16 cellular contexts compared by ENCODE assay signal in the genomic region with DNA sequence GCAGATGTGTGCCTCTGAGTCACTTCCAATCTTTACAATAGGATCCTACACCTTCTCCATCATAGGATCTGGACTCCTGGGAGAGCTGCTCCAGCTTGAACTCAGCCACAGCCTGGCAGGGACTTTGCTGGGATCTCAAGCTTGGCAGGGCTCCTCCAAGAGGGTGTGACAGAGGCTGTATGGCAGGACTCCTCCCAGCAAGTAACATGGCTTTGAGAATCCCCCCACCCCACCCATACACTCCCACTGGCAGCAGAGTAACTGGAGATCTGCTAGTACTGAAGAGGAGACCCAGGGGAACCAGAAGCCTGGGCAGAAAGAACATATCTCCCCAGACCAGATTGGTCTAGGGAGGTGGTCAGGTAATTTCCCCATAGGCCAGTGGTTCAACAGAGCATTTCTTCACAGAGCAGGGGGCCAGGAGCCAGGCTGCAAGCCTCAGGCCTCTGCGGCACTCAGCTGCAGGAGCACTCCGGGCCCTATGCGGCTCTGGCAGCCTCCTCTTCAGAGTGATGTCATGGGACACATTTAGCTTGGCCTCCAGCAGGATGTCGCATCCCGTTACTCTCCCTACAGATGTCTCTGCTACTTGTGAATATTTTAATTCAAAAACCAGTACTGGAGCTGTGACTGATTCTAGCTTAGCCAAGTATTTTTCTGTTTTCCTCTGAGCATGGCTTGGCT. TPM values are rescaled to one million over a fixed set of nuclear protein-coding genes. Genes with fewer than 3 reads are reported as not detected.
DNase-seq lines count a peak whose midpoint lies in the region; ATAC-seq, FAIRE-seq and TF ChIP-seq lines count a peak whose summit lies in the region.
"Had no signal": no experiment of that assay in that cellular context is flagged by ENCODE, and none has a peak within 500 bp of the region (broad histone marks: within the 10 kb centered on the region; RNA-seq: fewer than 3 reads in every experiment).

No MANE protein-coding gene starts in this region.

- 95% methylated on average over 5 of the region's 5 CpGs for WGBS in GM12878 (ENCODE audit: insufficient coverage, insufficient replicate concordance, low lambda C conversion rate, missing lambda C conversion rate)
- WGBS in testis, 2 donors: 85 to 88% methylated on average over 4 of the region's 5 CpGs

- H4K20me1 ChIP-seq in GM12878 (ENCODE audit: control insufficient read depth, insufficient read depth): no peaks in the 10 kb centered on the region

- no peak for TF ChIP-seq RAD21 in GM12878 (IDR thresholded peaks at IDR 0.05; ENCODE audit: insufficient read depth, low read depth, low read length)

- ATAC-seq in GM12878 (peak; percentile 20), GM18909 (IDR thresholded peaks at IDR 0.05; ENCODE audit: poor library complexity, unreplicated experiment) (no peak)

- H3K9ac ChIP-seq in GM12878 (ENCODE audit: control insufficient read depth, insufficient read depth, low read length): no peak overlapping the region

- TF ChIP-seq POLR2A in GM12878 (IDR thresholded peaks at IDR 0.05; ENCODE audit: low read depth, low read length): no peak
- no peak for TF ChIP-seq POLR2A in testis (IDR thresholded peaks at IDR 0.05)

- H3K27me3 ChIP-seq in GM12878 (replicated peaks in 1 of 2; ENCODE audit: control insufficient read depth in 2 of 2, insufficient read depth in 2 of 2, low read length in 1 of 2): peaks cover 16 to 29% of the 10 kb centered on the region in 2 experiments
- H3K27me3 ChIP-seq in testis: no peaks in the 10 kb centered on the region

- DNase-seq in activated T-cell treated with anti-CD3 and anti-CD28 coated beads, Interleukin-2, amount 50 U/mL, for 48 hours: peak; percentile 14 to 15
- DNase-seq in activated T-cell treated with anti-CD3 and anti-CD28 coated beads for 4 hours (no peak), GM12878 (ENCODE audit: low read depth, low spot score) (no peak), mesenteric fat pad (ENCODE audit: low spot score) (peak; percentile 35), testis (peak; percentile 11), T1000 (lab: John Stamatoyannopoulos, UW) (no peak), hypothalamus (lab: John Stamatoyannopoulos, UW) (no peak)
- DNase-seq: NCI-H748 treated with DMSO at 0.1 percent for 48 hours, SHP77 treated with DMSO at 0.1 percent for 48 hours had no signal

- TF ChIP-seq EP300 in GM12878 (IDR thresholded peaks at IDR 0.05; ENCODE audit: borderline replicate concordance in 1 of 2, control insufficient read depth in 1 of 2, low read depth in 2 of 2, low read length in 2 of 2): no peak

- SMC1A ChIA-PET in GM12878 (lab: Charles Lee; ENCODE audit: uncharacterized antibody, unreplicated experiment): no interaction called here

- TF ChIP-seq CTCF in GM12878 (IDR thresholded peaks at IDR 0.05 in 2 of 3, conservative IDR thresholded peaks at IDR 0.05 in 1 of 3; ENCODE audit: control insufficient read depth in 2 of 3, extremely low read depth in 1 of 3, insufficient read depth in 1 of 3, low read depth in 3 of 3, low read length in 3 of 3) (no peak), testis (IDR thresholded peaks at IDR 0.05) (no peak)

- RAD21 ChIA-PET in GM12878 (lab: Charles Lee; ENCODE audit: unreplicated experiment): no interaction called here

- CTCF ChIA-PET in GM12878 (lab: Yijun Ruan, JAX): interaction anchor here (1.0 to 2.3 kb wide), 2 partner anchors 48 to 424 kb away, joined by 3 to 6 read pairs; a partner anchor contains a TSS

- H3K9me3 ChIP-seq in GM12878 (replicated peaks; ENCODE audit: control insufficient read depth, insufficient read depth, low read length) (no peaks in the 10 kb centered on the region), testis (no peaks in the 10 kb centered on the region)
- H3K9me3 ChIP-seq: neutrophil had no signal

- H2AFZ ChIP-seq in GM12878 (ENCODE audit: control insufficient read depth, low read depth, low read length): no peak overlapping the region

- in situ Hi-C loops in GM12878 (cut with MboI): no loop called here

- BruUV-seq in GM12878 (replicated peaks; lab: Mats Ljungman, UMichigan): no TSS peak

- H3K36me3 ChIP-seq in GM12878 (ENCODE audit: control insufficient read depth in 2 of 2, insufficient read depth in 2 of 2, low read length in 1 of 2): no peaks in the 10 kb centered on the region
- H3K36me3 ChIP-seq in testis (ENCODE audit: low read depth, missing control alignments): no peaks in the 10 kb centered on the region
- H3K36me3 ChIP-seq: brain microvascular endothelial cell, neutrophil had no signal

- H3K79me2 ChIP-seq in GM12878 (ENCODE audit: control insufficient read depth, insufficient read depth, low read length): no peaks in the 10 kb centered on the region

- intact Hi-C loops in GM12878 (cut with micrococcal nuclease; ENCODE audit: unreplicated experiment) (no loop called here), testis (cut with DNase I; ENCODE audit: low total_unique reads) (no loop called here)

- no peak for FAIRE-seq in GM12878 (lab: Jason Lieb, UNC)
- FAIRE-seq: GM12892, urothelium cell line had no signal

- H3K4me1 ChIP-seq in GM12878 (ENCODE audit: control insufficient read depth, insufficient read depth, low read length) (peaks cover 5% of the 10 kb centered on the region), testis (peaks cover 4% of the 10 kb centered on the region)

- no peak overlapping the region for H3K27ac ChIP-seq in GM12878 (ENCODE audit: control insufficient read depth, insufficient read depth)
- H3K27ac ChIP-seq in testis: no peak overlapping the region
- H3K27ac ChIP-seq: brain microvascular endothelial cell, epithelial cell of prostate, neutrophil had no signal

- no peak overlapping the region for H3K4me3 ChIP-seq in GM12878
- H3K4me3 ChIP-seq in testis: no peak overlapping the region

- POLR2A ChIA-PET in GM12878 (lab: Charles Lee): interaction anchor here (0.6 kb wide), 1 partner anchor 79 kb away, joined by 3 read pairs; no protein-coding TSS in a partner anchor

- no peak overlapping the region for H3K4me2 ChIP-seq in GM12878 (ENCODE audit: control insufficient read depth, insufficient read depth)

TF ChIP-seq in GM12878, 131 proteins besides CTCF, POLR2A, EP300 and RAD21 (continues in another document):
- no peak for TF ChIP-seq CEBPB (IDR thresholded peaks at IDR 0.05; ENCODE audit: borderline replicate concordance in 1 of 2, low read depth in 2 of 2, low read length in 2 of 2)
- no peak for TF ChIP-seq MXI1 (IDR thresholded peaks at IDR 0.05; ENCODE audit: low read depth, low read length)
- TF ChIP-seq RUNX3 (IDR thresholded peaks at IDR 0.05; ENCODE audit: low read length): no peak
- TF ChIP-seq ZNF24 (IDR thresholded peaks at IDR 0.05): no peak

RNA-seq across cellular contexts. Expression of a gene that starts 1.7 kb away (rescaled TPM):
- total RNA-seq in GM12878 (2013; cell fraction: nucleolus; rRNA removed): not detected in 2 replicates
- total RNA-seq in GM12878 (2014; rRNA removed) (not detected in 2 replicates), GM12878 (2014; rRNA removed; fragmentation: Illumina TruSeq; extraction: Trizol) (0.09 TPM in 1 of 2 replicates, not detected in the other), GM12878 (2021) (0.05 TPM in 1 of 2 replicates, not detected in the other), mesenteric fat pad (0.35 TPM), testis (10 to 100 TPM; 38.5 to 44.9 TPM)
- not detected for polyA plus RNA-seq in GM12878 (2011; ENCODE audit: low read depth)
- polyA plus RNA-seq in GM12878 (2011; rRNA removed) (not detected in 2 replicates), GM12878 (2014; fragmentation: Illumina TruSeq; extraction: Trizol) (0.06 and 0.10 TPM in 2 replicates), GM12878 (2014; fragmentation: Nextera tagmentation; extraction: Ambion mirVana) (not detected), GM12878 (2014; rRNA removed) (0.53 TPM in 1 of 2 replicates, not detected in the other), GM12878 (2016; fragmentation: Nextera tagmentation; extraction: Ambion mirVana) (not detected), testis (ENCODE audit: insufficient read depth, low read depth, low replicate concordance) (98.7 TPM)
- not detected in 2 replicates for polyA plus RNA-seq in GM12878 (2011; cell fraction: cytosol; rRNA removed)
- 0.21 TPM in 1 of 2 replicates, not detected in the other for polyA plus RNA-seq in GM12878 (2011; cell fraction: nucleus; rRNA removed)
- polyA plus RNA-seq in GM12878 (2012): 0.22 TPM in 1 of 2 replicates, not detected in the other
- polyA minus RNA-seq in GM12878 (2011; rRNA and poly(A)+ RNA removed): not detected in 2 replicates
- polyA minus RNA-seq in GM12878 (2011; cell fraction: cytosol; rRNA and poly(A)+ RNA removed): not detected in 2 replicates
- polyA minus RNA-seq in GM12878 (2011; cell fraction: nucleus; rRNA and poly(A)+ RNA removed): not detected in 2 replicates

RNA-seq across cellular contexts. Expression of a gene that starts 47.3 kb away (rescaled TPM):
- not detected in 2 replicates for total RNA-seq in GM12878 (2013; cell fraction: nucleolus; rRNA removed)
- not detected in 2 replicates for total RNA-seq in GM12878 (2014; rRNA removed)
- not detected in 2 replicates for total RNA-seq in GM12878 (2014; rRNA removed; fragmentation: Illumina TruSeq; extraction: Trizol)
- total RNA-seq in GM12878 (2021): not detected in 2 replicates
- polyA plus RNA-seq in GM12878 (2011; ENCODE audit: low read depth): not detected
- not detected in 2 replicates for polyA plus RNA-seq in GM12878 (2011; rRNA removed)
- not detected in 2 replicates for polyA plus RNA-seq in GM12878 (2011; cell fraction: cytosol; rRNA removed)
- polyA plus RNA-seq in GM12878 (2011; cell fraction: nucleus; rRNA removed): not detected in 2 replicates
- polyA plus RNA-seq in GM12878 (2012): not detected in 2 replicates
- polyA plus RNA-seq in GM12878 (2014; fragmentation: Illumina TruSeq; extraction: Trizol): not detected in 2 replicates
- not detected for polyA plus RNA-seq in GM12878 (2014; fragmentation: Nextera tagmentation; extraction: Ambion mirVana)
- polyA plus RNA-seq in GM12878 (2014; rRNA removed): not detected in 2 replicates
- not detected for polyA plus RNA-seq in GM12878 (2016; fragmentation: Nextera tagmentation; extraction: Ambion mirVana)
- polyA minus RNA-seq in GM12878 (2011; rRNA and poly(A)+ RNA removed): not detected in 2 replicates
- not detected in 2 replicates for polyA minus RNA-seq in GM12878 (2011; cell fraction: cytosol; rRNA and poly(A)+ RNA removed)
- polyA minus RNA-seq in GM12878 (2011; cell fraction: nucleus; rRNA and poly(A)+ RNA removed): not detected in 2 replicates
- total RNA-seq in mesenteric fat pad: not detected
- total RNA-seq in testis: under 1 TPM in 1 of 2 donors, not detected in 1; 0.39 TPM
- polyA plus RNA-seq in testis (ENCODE audit: insufficient read depth, low read depth, low replicate concordance): not detected
- total RNA-seq: liver had no signal
- polyA plus RNA-seq: liver had no signal

Comparison
In these comparisons a context has a peak if more than half of its experiments do, and no peak if none do; other contexts are left out.
1. DNase-seq: peak in activated T-cell treated with anti-CD3 and anti-CD28 coated beads, Interleukin-2, amount 50 U/mL, for 48 hours (2 of 2), mesenteric fat pad (single experiment) and testis (single experiment); none in activated T-cell treated with anti-CD3 and anti-CD28 coated beads for 4 hours (single experiment), GM12878 (single experiment), T1000 (single experiment) and hypothalamus (0 of 51).
2. RNA of a gene that starts 1.7 kb away (total RNA-seq): 38.5 to 44.9 TPM in testis; 0.35 TPM in mesenteric fat pad (single experiment) and 0.05 to 0.09 TPM in GM12878; every median in the first group is over 10 times any median in the second.